ENCODE assay signal across 8 cellular contexts in the genomic region with DNA sequence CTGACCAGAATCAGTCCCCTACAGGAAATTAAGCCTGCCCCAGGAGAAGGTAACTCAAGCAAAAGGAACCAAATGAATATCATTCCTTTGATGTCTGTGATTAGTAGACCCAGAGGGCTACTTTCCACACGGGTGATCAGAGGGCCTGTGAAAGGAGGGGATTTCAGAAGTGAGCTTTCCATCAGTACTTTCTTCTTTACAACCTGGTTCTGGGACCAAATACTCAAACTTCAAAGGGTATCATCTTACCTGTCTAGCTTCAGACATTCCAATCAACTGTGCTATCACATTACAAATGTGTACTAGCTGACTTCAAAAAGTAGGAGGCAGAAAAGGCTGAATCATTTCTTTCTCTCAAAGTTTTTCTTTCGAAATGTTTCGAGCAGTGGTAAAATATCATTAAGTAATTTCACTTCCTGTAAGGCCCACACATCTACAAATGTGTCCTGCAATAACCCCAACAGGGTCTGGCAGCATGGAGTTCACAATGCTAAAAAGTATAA. TPM values are rescaled to one million over a fixed set of nuclear protein-coding genes. Genes with fewer than 3 reads are reported as not detected.
DNase-seq lines count a peak whose midpoint lies in the region; ATAC-seq and TF ChIP-seq lines count a peak whose summit lies in the region.

No MANE protein-coding gene starts in this region.

- H3K27ac ChIP-seq in heart left ventricle: peak overlapping the region in 5 of 12 donors; percentile 23 to 81 (median 64)

- H3K27me3 ChIP-seq in heart left ventricle: peaks cover 0 to 10% (median 0%) of the 10 kb centered on the region in 9 donors

- peak overlapping the region in 1 of 12 donors; percentile 5 for H3K4me3 ChIP-seq in heart left ventricle

- TF ChIP-seq POLR2A in heart left ventricle (IDR thresholded peaks at IDR 0.05): no peak

- peaks cover 0 to 75% (median 7%) of the 10 kb centered on the region in 12 donors for H3K4me1 ChIP-seq in heart left ventricle

- CTCF ChIA-PET in activated CD4-positive, alpha-beta T cell treated with anti-CD3 and anti-CD28 coated beads, Interleukin-2, amount 10 ng/mL, durations not matched to agents 7 days and 5 days (lab: Charles Lee): interaction anchor here (0.6 to 1.4 kb wide), 2 partner anchors 147 to 495 kb away, joined by 3 read pairs; no protein-coding TSS in a partner anchor

- no peaks in the 10 kb centered on the region for H3K9me3 ChIP-seq in heart left ventricle

- WGBS in heart left ventricle, 4 donors: 29 to 52% (median 39%) methylated on average over 3 of the region's 3 CpGs

- peak overlapping the region; percentile 34 for H3K4me3 Mint-ChIP-seq in activated CD4-positive, alpha-beta T cell treated with anti-CD3 and anti-CD28 coated beads, Interleukin-2, amount 10 ng/mL, durations not matched to agents 7 days and 5 days

- H3K4me1 Mint-ChIP-seq in activated CD4-positive, alpha-beta T cell treated with anti-CD3 and anti-CD28 coated beads, Interleukin-2, amount 10 ng/mL, durations not matched to agents 7 days and 5 days: peaks cover 57% of the 10 kb centered on the region

- no peaks in the 10 kb centered on the region for H3K36me3 ChIP-seq in heart left ventricle

- no peak for DNase-seq in activated CD4-positive, alpha-beta T cell treated with anti-CD3 and anti-CD28 coated beads, Interleukin-2, amount 10 ng/mL, durations not matched to agents 7 days and 5 days
- DNase-seq in activated CD4-positive, alpha-beta T cell treated with anti-CD3 and anti-CD28 coated beads, Interleukin-2, amount 50 U/mL, for 1 hour: no peak
- peak; percentile 35 for DNase-seq in RPMI7951 (ENCODE audit: low read depth)
- no peak for DNase-seq in heart left ventricle
- no peak for DNase-seq in NCI-H748 treated with DMSO at 0.1 percent for 48 hours (lab: John Stamatoyannopoulos, UW)
- no peak for DNase-seq in NCI-H187 treated with DMSO at 0.1 percent for 48 hours (lab: John Stamatoyannopoulos, UW)
- no peak for DNase-seq in cerebellar nuclear complex (lab: John Stamatoyannopoulos, UW)

- no peaks in the 10 kb centered on the region for H3K9me3 Mint-ChIP-seq in activated CD4-positive, alpha-beta T cell treated with anti-CD3 and anti-CD28 coated beads, Interleukin-2, amount 10 ng/mL, durations not matched to agents 7 days and 5 days

- TF ChIP-seq CTCF in heart left ventricle (IDR thresholded peaks at IDR 0.05): no peak

- H3K27ac Mint-ChIP-seq in activated CD4-positive, alpha-beta T cell treated with anti-CD3 and anti-CD28 coated beads, Interleukin-2, amount 10 ng/mL, durations not matched to agents 7 days and 5 days: peak overlapping the region; percentile 88

- ATAC-seq in HG02938 (IDR thresholded peaks at IDR 0.05; ENCODE audit: unreplicated experiment) (peak; percentile 60), heart left ventricle (peak in 3 of 4 donors; percentile 27 to 63 (median 40))

- POLR2A ChIA-PET in activated CD4-positive, alpha-beta T cell treated with anti-CD3 and anti-CD28 coated beads, Interleukin-2, amount 10 ng/mL, durations not matched to agents 7 days and 5 days (lab: Charles Lee): no interaction called here

- H3K36me3 Mint-ChIP-seq in activated CD4-positive, alpha-beta T cell treated with anti-CD3 and anti-CD28 coated beads, Interleukin-2, amount 10 ng/mL, durations not matched to agents 7 days and 5 days (ENCODE audit: low read depth): peaks cover 12% of the 10 kb centered on the region

- no peaks in the 10 kb centered on the region for H3K27me3 Mint-ChIP-seq in activated CD4-positive, alpha-beta T cell treated with anti-CD3 and anti-CD28 coated beads, Interleukin-2, amount 10 ng/mL, durations not matched to agents 7 days and 5 days

- intact Hi-C loops in heart left ventricle (cut with DNase I): no loop called here

RNA-seq across cellular contexts. Expression of gene ACSL4, which starts 23.9 kb away (rescaled TPM):
- 10 to 100 TPM; 34.5 to 40.4 TPM for total RNA-seq in activated CD4-positive, alpha-beta T cell treated with anti-CD3 and anti-CD28 coated beads, Interleukin-2, amount 10 ng/mL, durations not matched to agents 7 days and 5 days
- total RNA-seq in RPMI7951 (2014; rRNA removed; shearing (Covaris generic)): 50.4 and 57.6 TPM in 2 replicates
- 10 to 100 TPM; 25.6 to 68.7 (median 58.3) TPM for total RNA-seq in heart left ventricle
- 10 to 100 TPM; 11.7 to 54.7 TPM for polyA plus RNA-seq in heart left ventricle
